ENCODE assay signal across 8 cellular contexts in genomic region chr2:10120158-10120937, GRCh38. TPM values are rescaled to one million over a fixed set of nuclear protein-coding genes. Genes with fewer than 3 reads are reported as not detected.
A peak's percentile ranks its signal among the peaks of the same experiment; 100 is the strongest.
DNase-seq lines count a peak whose midpoint lies in the region; ATAC-seq and TF ChIP-seq lines count a peak whose summit lies in the region.

No MANE protein-coding gene starts in this region.

- peaks cover 7% of the 10 kb centered on the region for H3K27me3 ChIP-seq in CD8-positive, alpha-beta memory T cell (ENCODE audit: insufficient read depth, low read length, poor library complexity, severe bottlenecking)
- no peaks in the 10 kb centered on the region for H3K27me3 ChIP-seq in HL-60 (ENCODE audit: insufficient read depth, poor library complexity, severe bottlenecking)
- H3K27me3 ChIP-seq in ectodermal cell (ENCODE audit: control insufficient read depth, insufficient read depth, low read length, poor library complexity, severe bottlenecking) = peaks cover 8% of the 10 kb centered on the region
- H3K27me3 ChIP-seq in lung (ENCODE audit: control insufficient read depth, insufficient read depth) = no peaks in the 10 kb centered on the region

- H3K4me1 Mint-ChIP-seq in CD8-positive, alpha-beta memory T cell = peaks cover 38 to 51% (median 50%) of the 10 kb centered on the region in 3 donors

- CTCF ChIA-PET in CD8-positive, alpha-beta memory T cell (lab: Charles Lee) = interaction anchor here (0.9 to 2.1 kb wide), 6 partner anchors 48 to 315 kb away, joined by 3 to 8 read pairs (median 6); no protein-coding TSS in a partner anchor

- POLR2A ChIA-PET in CD8-positive, alpha-beta memory T cell (lab: Charles Lee) = no interaction called here

- peaks cover 36% of the 10 kb centered on the region for H3K4me1 ChIP-seq in CD8-positive, alpha-beta memory T cell (ENCODE audit: insufficient read depth, low read length)
- H3K4me1 ChIP-seq in ectodermal cell (ENCODE audit: control insufficient read depth, insufficient read depth, low read length) (peaks cover 5% of the 10 kb centered on the region), lung (ENCODE audit: control insufficient read depth in 2 of 2, insufficient read depth in 2 of 2, low read length in 2 of 2) (peaks cover 0 to 10% of the 10 kb centered on the region in 2 donors)

- ATAC-seq in GM19467 (IDR thresholded peaks at IDR 0.05; ENCODE audit: unreplicated experiment) (peak; percentile 39), lung (ENCODE audit: insufficient read depth, low FRiP score) (peak; percentile 90)

- WGBS in ectodermal cell, 2 experiments = 1 to 2% methylated on average over 64 of the region's 64 CpGs
- 0 to 1% methylated on average over 64 of the region's 64 CpGs for WGBS in lung, 2 donors

- no peaks in the 10 kb centered on the region for H3K9me3 Mint-ChIP-seq in CD8-positive, alpha-beta memory T cell

- peak; percentile 84 to 93 (median 90) for DNase-seq in CD8-positive, alpha-beta memory T cell
- DNase-seq in HL-60 (ENCODE audit: low read depth in 1 of 2, low spot score in 1 of 2) (peak; percentile 94 to 98), NCI-H82 (lab: John Stamatoyannopoulos, UW) (peak; percentile 99), lung (ENCODE audit: low spot score) (peak; percentile 96)
- DNase-seq in activated CD4-positive, alpha-beta T cell treated with anti-CD3 and anti-CD28 coated beads, Interleukin-2, amount 50 U/mL, for 4 hours = peak; percentile 89 to 90
- DNase-seq in stimulated activated CD4-positive, alpha-beta T cell treated with anti-CD3 and anti-CD28 coated beads, TNF-alpha, amount 100 ng/mL, for 4 hours (ENCODE audit: low read depth in 3 of 3) = peak; percentile 85 to 93 (median 88)

- TF ChIP-seq CTCF in HL-60 (IDR thresholded peaks at IDR 0.05; ENCODE audit: insufficient read depth, low read length) (no peak), lung (IDR thresholded peaks at IDR 0.05; ENCODE audit: control extremely low read depth, extremely low read depth) (no peak)

- peak overlapping the region; percentile 70 for H3K4me3 ChIP-seq in CD8-positive, alpha-beta memory T cell (ENCODE audit: low read length)
- H3K4me3 ChIP-seq in HL-60 (replicated peaks; ENCODE audit: insufficient read depth, low read length) = peak overlapping the region; percentile 63
- H3K4me3 ChIP-seq in ectodermal cell (ENCODE audit: insufficient read depth, low read depth, low read length) = peak overlapping the region; percentile 84
- H3K4me3 ChIP-seq in lung = peak overlapping the region; percentile 51

- H3K27me3 Mint-ChIP-seq in CD8-positive, alpha-beta memory T cell = peaks cover 15 to 17% of the 10 kb centered on the region in 2 donors

- peaks cover 0 to 2% (median 0%) of the 10 kb centered on the region in 3 donors for H3K36me3 Mint-ChIP-seq in CD8-positive, alpha-beta memory T cell

- H3K36me3 ChIP-seq in CD8-positive, alpha-beta memory T cell (ENCODE audit: insufficient read depth, low read length) = no peaks in the 10 kb centered on the region
- H3K36me3 ChIP-seq in ectodermal cell (ENCODE audit: control insufficient read depth, insufficient read depth, low read length) (peaks cover 5% of the 10 kb centered on the region), lung (ENCODE audit: control insufficient read depth in 2 of 2, insufficient read depth in 2 of 2, low read length in 2 of 2) (no peaks in the 10 kb centered on the region)

- no peaks in the 10 kb centered on the region for H3K9me3 ChIP-seq in CD8-positive, alpha-beta memory T cell (ENCODE audit: low read length)
- H3K9me3 ChIP-seq in ectodermal cell (ENCODE audit: control insufficient read depth, low read length) = no peaks in the 10 kb centered on the region
- no peaks in the 10 kb centered on the region for H3K9me3 ChIP-seq in lung (ENCODE audit: control insufficient read depth in 2 of 2, insufficient read depth in 1 of 2, low read length in 1 of 2)

- H3K27ac Mint-ChIP-seq in CD8-positive, alpha-beta memory T cell = peak overlapping the region; percentile 64 to 98 (median 96)

- peak overlapping the region; percentile 85 to 98 (median 98) for H3K4me3 Mint-ChIP-seq in CD8-positive, alpha-beta memory T cell

- peak overlapping the region; percentile 78 for H3K27ac ChIP-seq in CD8-positive, alpha-beta memory T cell (ENCODE audit: low read depth, low read length)
- H3K27ac ChIP-seq in HL-60 (replicated peaks) (peak overlapping the region; percentile 98), ectodermal cell (ENCODE audit: insufficient read depth, low read depth, low read length, poor library complexity, severe bottlenecking) (peak overlapping the region; percentile 67), lung (ENCODE audit: low read depth in 1 of 2, low read length in 1 of 2) (peak overlapping the region; percentile 76 to 81)

RNA-seq across cellular contexts. Expression of gene RRM2, which starts 2.2 kb away (rescaled TPM):
- 100 to 1,000 TPM; 425 to 427 TPM for total RNA-seq in CD8-positive, alpha-beta memory T cell
- 1.4 TPM for polyA plus RNA-seq in CD8-positive, alpha-beta memory T cell
- 122 TPM for polyA plus RNA-seq in ectodermal cell (2013, experiment 1 of 4)
- polyA plus RNA-seq in ectodermal cell (2013, experiment 2 of 4) = 110 TPM
- polyA plus RNA-seq in ectodermal cell (2013, experiment 3 of 4) = 87.4 TPM
- 86.9 TPM for polyA plus RNA-seq in ectodermal cell (2013, experiment 4 of 4)
- total RNA-seq in lung = 10 to 100 TPM in 1 of 2 donors, 1 to 10 TPM in 1; 4.8 to 15.6 TPM
- 1 to 10 TPM; 5.2 to 6.1 TPM for polyA plus RNA-seq in lung

RNA-seq across cellular contexts. Expression of gene CYS1, which starts 40.1 kb away (rescaled TPM):
- under 1 TPM; 0.09 to 0.20 TPM for total RNA-seq in CD8-positive, alpha-beta memory T cell
- 0.07 TPM for polyA plus RNA-seq in CD8-positive, alpha-beta memory T cell
- 1.0 TPM for polyA plus RNA-seq in ectodermal cell (2013, experiment 1 of 4)
- polyA plus RNA-seq in ectodermal cell (2013, experiment 2 of 4) = 0.28 TPM
- polyA plus RNA-seq in ectodermal cell (2013, experiment 3 of 4) = 0.43 TPM
- 0.16 TPM for polyA plus RNA-seq in ectodermal cell (2013, experiment 4 of 4)
- 1 to 10 TPM; 1.0 to 5.1 TPM for total RNA-seq in lung
- polyA plus RNA-seq in lung = 1 to 10 TPM in 1 of 2 donors, under 1 TPM in 1; 0.35 to 1.0 TPM

Comparison
In these comparisons a context has a peak if more than half of its experiments do, and no peak if none do; other contexts are left out.
1. Peak in every context shown above with its lines: DNase-seq, ATAC-seq, H3K4me3 ChIP-seq and H3K27ac ChIP-seq.
2. RNA of gene RRM2, which starts 2.2 kb away (total RNA-seq): 425 to 427 TPM in CD8-positive, alpha-beta memory T cell; 4.8 to 15.6 TPM in lung; every median in the first group is over 10 times any median in the second.